32 cellular contexts compared by ENCODE assay signal in the genomic region with DNA sequence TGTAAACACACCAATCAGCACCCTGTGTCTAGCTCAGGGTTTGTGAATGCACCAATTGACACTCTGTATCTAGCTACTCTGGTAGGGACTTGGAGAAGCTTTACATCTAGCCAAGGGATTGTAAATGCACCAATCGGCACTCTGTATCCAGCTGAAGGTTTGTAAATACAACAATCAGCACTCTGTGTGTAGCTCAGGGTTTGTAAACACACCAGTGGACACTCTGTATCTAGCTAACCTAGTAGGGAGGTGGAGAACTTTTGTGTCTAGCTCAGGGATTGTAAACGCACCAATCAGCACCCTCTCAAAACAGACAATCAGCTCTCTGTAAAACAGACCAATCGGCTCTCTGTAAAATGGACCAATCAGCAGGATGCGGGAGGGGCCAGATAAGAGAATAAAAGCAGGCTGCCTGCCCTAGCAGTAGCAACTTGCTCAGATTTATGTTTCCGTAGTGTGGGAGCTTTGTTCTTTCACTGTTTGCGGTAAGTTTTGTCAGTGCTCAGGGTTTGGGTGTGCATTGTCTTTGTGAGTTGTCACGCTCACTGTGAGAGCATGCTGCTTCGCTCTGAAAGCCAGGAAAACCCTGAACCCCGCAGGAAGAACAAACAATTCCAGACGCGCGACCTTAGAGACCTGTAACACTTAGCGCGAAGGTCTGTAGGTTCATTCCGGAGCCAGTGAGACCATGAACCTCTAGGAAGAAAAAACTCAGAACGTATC. TPM values are rescaled to one million over a fixed set of nuclear protein-coding genes. Genes with fewer than 3 reads are reported as not detected.
DNase-seq lines count a peak whose midpoint lies in the region; ATAC-seq, FAIRE-seq and TF ChIP-seq lines count a peak whose summit lies in the region.
"Had no signal": no experiment of that assay in that cellular context is flagged by ENCODE, and none has a peak within 500 bp of the region (broad histone marks: within the 10 kb centered on the region; RNA-seq: fewer than 3 reads in every experiment).

No MANE protein-coding gene starts in this region.

- POLR2A ChIA-PET in WTC11 (lab: Charles Lee), result no interaction called here

- DNase-seq in WTC11 (ENCODE audit: low spot score) (no peak), progenitor cell of endocrine pancreas (ENCODE audit: low spot score, unreplicated experiment) (no peak), COLO829 (ENCODE audit: low spot score) (no peak), GM10266 (ENCODE audit: extremely low spot score) (no peak), anterior cingulate cortex (lab: John Stamatoyannopoulos, UW) (no peak)
- DNase-seq in stimulated activated CD4-positive, alpha-beta T cell treated with anti-CD3 and anti-CD28 coated beads, Interleukin-4, amount 100 ng/mL, for 4 hours, result no peak
- DNase-seq: activated CD4-positive, alpha-beta memory T cell treated with anti-CD3 and anti-CD28 coated beads, Interleukin-2, amount 10 ng/mL, durations not matched to agents 7 days and 5 days; activated CD4-positive, alpha-beta T cell treated with anti-CD3 and anti-CD28 coated beads for 1 hour; activated CD8-positive, alpha-beta memory T cell treated with anti-CD3 and anti-CD28 coated beads, Interleukin-2, amount 50 U/mL, for 48 hours; activated naive CD4-positive, alpha-beta T cell treated with anti-CD3 and anti-CD28 coated beads, Interleukin-2, amount 50 U/mL, for 16 hours; AML-193; CD8-positive, alpha-beta T cell; effector memory CD4-positive, alpha-beta T cell; H7; heart right ventricle; Karpas-422; midbrain; naive B cell; NCI-H1436; NCI-H226; NCI-H526 treated with DMSO at 0.1 percent for 48 hours; stimulated activated naive CD4-positive, alpha-beta T cell; uterus had no signal

- TF ChIP-seq CTCF in WTC11 (IDR thresholded peaks at IDR 0.05) (no peak), progenitor cell of endocrine pancreas (IDR thresholded peaks at IDR 0.05; ENCODE audit: unreplicated experiment) (no peak), GM10266 (IDR thresholded peaks at IDR 0.05; ENCODE audit: control insufficient read depth, insufficient read depth, low read depth, missing control alignments) (no peak)

- no peak overlapping the region for H3K27ac Mint-ChIP-seq in WTC11
- peak overlapping the region; percentile 56 for H3K27ac Mint-ChIP-seq in progenitor cell of endocrine pancreas
- H3K27ac Mint-ChIP-seq: activated CD4-positive, alpha-beta memory T cell treated with anti-CD3 and anti-CD28 coated beads, Interleukin-2, amount 10 ng/mL, durations not matched to agents 7 days and 5 days; CD8-positive, alpha-beta T cell; naive B cell; T-helper 2 cell treated with Interferon-gamma antibody and Interleukin-4, amounts not matched to agents 5 μg/mL and 100 μg/mL, for 36 hours had no signal

- CTCF ChIA-PET in WTC11 (lab: Charles Lee), result interaction anchor here (1.0 to 1.9 kb wide), 3 partner anchors 52 to 191 kb away, joined by 3 to 5 read pairs (median 3); no protein-coding TSS in a partner anchor

- no peak overlapping the region for H3K4me3 Mint-ChIP-seq in WTC11
- no peak overlapping the region for H3K4me3 Mint-ChIP-seq in progenitor cell of endocrine pancreas (ENCODE audit: low read depth)
- H3K4me3 Mint-ChIP-seq: activated CD4-positive, alpha-beta memory T cell treated with anti-CD3 and anti-CD28 coated beads, Interleukin-2, amount 10 ng/mL, durations not matched to agents 7 days and 5 days; CD8-positive, alpha-beta T cell; T-helper 2 cell treated with Interferon-gamma antibody and Interleukin-4, amounts not matched to agents 5 μg/mL and 100 μg/mL, for 36 hours had no signal

- H3K9me3 Mint-ChIP-seq in WTC11, result no peaks in the 10 kb centered on the region; the same call in 1 of the 2 replicates
- peaks cover 3% of the 10 kb centered on the region for H3K9me3 Mint-ChIP-seq in progenitor cell of endocrine pancreas (ENCODE audit: low read depth)
- H3K9me3 Mint-ChIP-seq: activated CD4-positive, alpha-beta memory T cell treated with anti-CD3 and anti-CD28 coated beads, Interleukin-2, amount 10 ng/mL, durations not matched to agents 7 days and 5 days; CD8-positive, alpha-beta T cell; naive B cell; T-helper 2 cell treated with Interferon-gamma antibody and Interleukin-4, amounts not matched to agents 5 μg/mL and 100 μg/mL, for 36 hours had no signal

- no peaks in the 10 kb centered on the region for H3K27me3 Mint-ChIP-seq in WTC11 (ENCODE audit: low read depth)
- no peaks in the 10 kb centered on the region for H3K27me3 Mint-ChIP-seq in progenitor cell of endocrine pancreas
- H3K27me3 Mint-ChIP-seq: activated CD4-positive, alpha-beta memory T cell treated with anti-CD3 and anti-CD28 coated beads, Interleukin-2, amount 10 ng/mL, durations not matched to agents 7 days and 5 days had no signal

- FAIRE-seq in G401.6 (lab: Jason Lieb, UNC), result peak; percentile 90
- FAIRE-seq: frontal cortex, RCC 7860 had no signal

- H3K4me1 Mint-ChIP-seq in WTC11, result peaks cover 8% of the 10 kb centered on the region
- H3K4me1 Mint-ChIP-seq in progenitor cell of endocrine pancreas (ENCODE audit: low read depth), result peaks cover 2% of the 10 kb centered on the region
- H3K4me1 Mint-ChIP-seq: activated CD4-positive, alpha-beta memory T cell treated with anti-CD3 and anti-CD28 coated beads, Interleukin-2, amount 10 ng/mL, durations not matched to agents 7 days and 5 days had no signal

- H3K36me3 Mint-ChIP-seq in WTC11, result no peaks in the 10 kb centered on the region
- peaks cover 1% of the 10 kb centered on the region for H3K36me3 Mint-ChIP-seq in progenitor cell of endocrine pancreas (ENCODE audit: insufficient read depth)
- H3K36me3 Mint-ChIP-seq: CD8-positive, alpha-beta T cell; naive B cell had no signal

- ATAC-seq in WTC11 (no peak), esophagus mucosa (peak; percentile 59)
- ATAC-seq: CD8-positive, alpha-beta T cell had no signal

TF ChIP-seq in WTC11, 78 proteins besides CTCF, POLR2A, EP300 and RAD21:
- no peak for TF ChIP-seq MYBL2 (CRISPR knock-in tag; IDR thresholded peaks at IDR 0.05)
- TF ChIP-seq NFYB (CRISPR knock-in tag; conservative IDR thresholded peaks at IDR 0.05; ENCODE audit: low read depth), result peak; percentile 14
- no peak for TF ChIP-seq GABPB1 (CRISPR knock-in tag; IDR thresholded peaks at IDR 0.05)
- TF ChIP-seq, protein P1, sequence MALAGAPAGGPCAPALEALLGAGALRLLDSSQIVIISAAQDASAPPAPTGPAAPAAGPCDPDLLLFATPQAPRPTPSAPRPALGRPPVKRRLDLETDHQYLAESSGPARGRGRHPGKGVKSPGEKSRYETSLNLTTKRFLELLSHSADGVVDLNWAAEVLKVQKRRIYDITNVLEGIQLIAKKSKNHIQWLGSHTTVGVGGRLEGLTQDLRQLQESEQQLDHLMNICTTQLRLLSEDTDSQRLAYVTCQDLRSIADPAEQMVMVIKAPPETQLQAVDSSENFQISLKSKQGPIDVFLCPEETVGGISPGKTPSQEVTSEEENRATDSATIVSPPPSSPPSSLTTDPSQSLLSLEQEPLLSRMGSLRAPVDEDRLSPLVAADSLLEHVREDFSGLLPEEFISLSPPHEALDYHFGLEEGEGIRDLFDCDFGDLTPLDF (CRISPR knock-in tag; IDR thresholded peaks at IDR 0.05), result no peak
- TF ChIP-seq MAX (CRISPR knock-in tag; IDR thresholded peaks at IDR 0.05), result no peak
- TF ChIP-seq ETV6 (CRISPR knock-in tag; IDR thresholded peaks at IDR 0.05), result no peak
- TF ChIP-seq, protein P2, sequence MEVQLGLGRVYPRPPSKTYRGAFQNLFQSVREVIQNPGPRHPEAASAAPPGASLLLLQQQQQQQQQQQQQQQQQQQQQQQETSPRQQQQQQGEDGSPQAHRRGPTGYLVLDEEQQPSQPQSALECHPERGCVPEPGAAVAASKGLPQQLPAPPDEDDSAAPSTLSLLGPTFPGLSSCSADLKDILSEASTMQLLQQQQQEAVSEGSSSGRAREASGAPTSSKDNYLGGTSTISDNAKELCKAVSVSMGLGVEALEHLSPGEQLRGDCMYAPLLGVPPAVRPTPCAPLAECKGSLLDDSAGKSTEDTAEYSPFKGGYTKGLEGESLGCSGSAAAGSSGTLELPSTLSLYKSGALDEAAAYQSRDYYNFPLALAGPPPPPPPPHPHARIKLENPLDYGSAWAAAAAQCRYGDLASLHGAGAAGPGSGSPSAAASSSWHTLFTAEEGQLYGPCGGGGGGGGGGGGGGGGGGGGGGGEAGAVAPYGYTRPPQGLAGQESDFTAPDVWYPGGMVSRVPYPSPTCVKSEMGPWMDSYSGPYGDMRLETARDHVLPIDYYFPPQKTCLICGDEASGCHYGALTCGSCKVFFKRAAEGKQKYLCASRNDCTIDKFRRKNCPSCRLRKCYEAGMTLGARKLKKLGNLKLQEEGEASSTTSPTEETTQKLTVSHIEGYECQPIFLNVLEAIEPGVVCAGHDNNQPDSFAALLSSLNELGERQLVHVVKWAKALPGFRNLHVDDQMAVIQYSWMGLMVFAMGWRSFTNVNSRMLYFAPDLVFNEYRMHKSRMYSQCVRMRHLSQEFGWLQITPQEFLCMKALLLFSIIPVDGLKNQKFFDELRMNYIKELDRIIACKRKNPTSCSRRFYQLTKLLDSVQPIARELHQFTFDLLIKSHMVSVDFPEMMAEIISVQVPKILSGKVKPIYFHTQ (CRISPR knock-in tag; IDR thresholded peaks at IDR 0.05), result no peak
- no peak for TF ChIP-seq ESRRA (CRISPR knock-in tag; IDR thresholded peaks at IDR 0.05; ENCODE audit: borderline replicate concordance)

RNA-seq across cellular contexts. Expression of gene RIOK1, which starts 37.0 kb away (rescaled TPM):
- total RNA-seq in WTC11 (2021), result 16.7 to 25.6 TPM (median 20.2 TPM) in 3 replicates
- 21.5 TPM for total RNA-seq in esophagus mucosa
- 28.5 and 28.9 TPM in 2 replicates for total RNA-seq in progenitor cell of endocrine pancreas

RNA-seq across cellular contexts. Expression of gene CAGE1, which starts 37.1 kb away (rescaled TPM):
- total RNA-seq in WTC11 (2021) (0.07 to 0.30 TPM (median 0.11 TPM) in 3 replicates), esophagus mucosa (0.28 TPM), progenitor cell of endocrine pancreas (not detected in 2 replicates)
- total RNA-seq: esophagus muscularis mucosa, frontal cortex, kidney epithelial cell, lower leg skin, temporal lobe had no signal
